2 cellular contexts compared by ENCODE assay signal in genomic region chr1:222522105-222522915, GRCh38.
TF ChIP-seq lines count a peak whose summit lies in the region.

No MANE protein-coding gene starts in this region.

TF ChIP-seq in HEK293, 187 proteins besides CTCF, POLR2A, EP300 and RAD21:
- TF ChIP-seq ZNF670 (tag by site-specific recombination; IDR thresholded peaks at IDR 0.05; ENCODE audit: low read depth) (no peak), SETDB1 (IDR thresholded peaks at IDR 0.05; ENCODE audit: insufficient read length, low read length) (peak; percentile 47), ZNF2 (tag by site-specific recombination; IDR thresholded peaks at IDR 0.05) (no peak), MEIS1 (CRISPR knock-in tag; IDR thresholded peaks at IDR 0.05; ENCODE audit: borderline replicate concordance) (no peak), HOXC10 (CRISPR knock-in tag; IDR thresholded peaks at IDR 0.05) (no peak), ZNF658 (tag by site-specific recombination; IDR thresholded peaks at IDR 0.05) (no peak), ZNF19 (tag by site-specific recombination; IDR thresholded peaks at IDR 0.05; ENCODE audit: low read depth) (no peak), REPIN1 (tag by site-specific recombination; IDR thresholded peaks at IDR 0.05; ENCODE audit: low read depth) (no peak)

TF ChIP-seq in HepG2, 621 proteins besides CTCF, POLR2A, EP300 and RAD21 (continues in another document):
- TF ChIP-seq ZNF720 (CRISPR knock-in tag; IDR thresholded peaks at IDR 0.05) (no peak), TCF7 (IDR thresholded peaks at IDR 0.05; ENCODE audit: low read depth) (peak; percentile 31; the same call in 1 of the 2 replicates), ZHX2 (IDR thresholded peaks at IDR 0.05; ENCODE audit: low read depth) (no peak), ZHX2 (CRISPR knock-in tag; IDR thresholded peaks at IDR 0.05; ENCODE audit: borderline replicate concordance) (no peak), MED13 (CRISPR knock-in tag; IDR thresholded peaks at IDR 0.05) (no peak), ZNF850 (CRISPR knock-in tag; conservative IDR thresholded peaks at IDR 0.05) (no peak), ZNF343 (CRISPR knock-in tag; IDR thresholded peaks at IDR 0.05) (no peak), U2AF2 (IDR thresholded peaks at IDR 0.05; ENCODE audit: low read depth, low read length) (no peak), FOXA3 (CRISPR knock-in tag; IDR thresholded peaks at IDR 0.05) (peak; percentile 62), ZXDC (CRISPR knock-in tag; IDR thresholded peaks at IDR 0.05) (no peak), ZNF512B (CRISPR knock-in tag; IDR thresholded peaks at IDR 0.05; ENCODE audit: borderline replicate concordance) (no peak), ZNF749 (CRISPR knock-in tag; IDR thresholded peaks at IDR 0.05; ENCODE audit: borderline replicate concordance) (no peak), REPIN1 (CRISPR knock-in tag; IDR thresholded peaks at IDR 0.05; ENCODE audit: borderline replicate concordance, low read depth) (no peak), ZSCAN31 (CRISPR knock-in tag; IDR thresholded peaks at IDR 0.05; ENCODE audit: low read depth) (no peak), ZNF878 (CRISPR knock-in tag; IDR thresholded peaks at IDR 0.05) (no peak), FOXP4 (CRISPR knock-in tag; IDR thresholded peaks at IDR 0.05) (no peak), POGZ (CRISPR knock-in tag; IDR thresholded peaks at IDR 0.05) (no peak), POLR2AphosphoS5 (IDR thresholded peaks at IDR 0.05; ENCODE audit: low read depth, low read length) (no peak), HMG20A (CRISPR knock-in tag; IDR thresholded peaks at IDR 0.05; ENCODE audit: borderline replicate concordance) (0 out of 2 replicates have a peak, but pooled peaks have one; percentile 30), HOXD1 (CRISPR knock-in tag; IDR thresholded peaks at IDR 0.05) (no peak), REL (CRISPR knock-in tag; conservative IDR thresholded peaks at IDR 0.05) (no peak), RFX1 (IDR thresholded peaks at IDR 0.05) (no peak), HDAC2 (CRISPR knock-in tag; IDR thresholded peaks at IDR 0.05) (no peak), ZBTB38 (CRISPR knock-in tag; IDR thresholded peaks at IDR 0.05) (no peak)
- TF ChIP-seq, protein P1, sequence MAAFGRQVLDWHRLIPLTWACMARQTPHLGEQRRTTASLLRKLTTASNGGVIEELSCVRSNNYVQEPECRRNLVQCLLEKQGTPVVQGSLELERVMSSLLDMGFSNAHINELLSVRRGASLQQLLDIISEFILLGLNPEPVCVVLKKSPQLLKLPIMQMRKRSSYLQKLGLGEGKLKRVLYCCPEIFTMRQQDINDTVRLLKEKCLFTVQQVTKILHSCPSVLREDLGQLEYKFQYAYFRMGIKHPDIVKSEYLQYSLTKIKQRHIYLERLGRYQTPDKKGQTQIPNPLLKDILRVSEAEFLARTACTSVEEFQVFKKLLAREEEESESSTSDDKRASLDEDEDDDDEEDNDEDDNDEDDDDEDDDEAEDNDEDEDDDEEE (CRISPR knock-in tag; IDR thresholded peaks at IDR 0.05), result no peak
- TF ChIP-seq, protein P2, sequence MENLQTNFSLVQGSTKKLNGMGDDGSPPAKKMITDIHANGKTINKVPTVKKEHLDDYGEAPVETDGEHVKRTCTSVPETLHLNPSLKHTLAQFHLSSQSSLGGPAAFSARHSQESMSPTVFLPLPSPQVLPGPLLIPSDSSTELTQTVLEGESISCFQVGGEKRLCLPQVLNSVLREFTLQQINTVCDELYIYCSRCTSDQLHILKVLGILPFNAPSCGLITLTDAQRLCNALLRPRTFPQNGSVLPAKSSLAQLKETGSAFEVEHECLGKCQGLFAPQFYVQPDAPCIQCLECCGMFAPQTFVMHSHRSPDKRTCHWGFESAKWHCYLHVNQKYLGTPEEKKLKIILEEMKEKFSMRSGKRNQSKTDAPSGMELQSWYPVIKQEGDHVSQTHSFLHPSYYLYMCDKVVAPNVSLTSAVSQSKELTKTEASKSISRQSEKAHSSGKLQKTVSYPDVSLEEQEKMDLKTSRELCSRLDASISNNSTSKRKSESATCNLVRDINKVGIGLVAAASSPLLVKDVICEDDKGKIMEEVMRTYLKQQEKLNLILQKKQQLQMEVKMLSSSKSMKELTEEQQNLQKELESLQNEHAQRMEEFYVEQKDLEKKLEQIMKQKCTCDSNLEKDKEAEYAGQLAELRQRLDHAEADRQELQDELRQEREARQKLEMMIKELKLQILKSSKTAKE (CRISPR knock-in tag; IDR thresholded peaks at IDR 0.05; ENCODE audit: borderline replicate concordance), result no peak
- TF ChIP-seq, protein P3, sequence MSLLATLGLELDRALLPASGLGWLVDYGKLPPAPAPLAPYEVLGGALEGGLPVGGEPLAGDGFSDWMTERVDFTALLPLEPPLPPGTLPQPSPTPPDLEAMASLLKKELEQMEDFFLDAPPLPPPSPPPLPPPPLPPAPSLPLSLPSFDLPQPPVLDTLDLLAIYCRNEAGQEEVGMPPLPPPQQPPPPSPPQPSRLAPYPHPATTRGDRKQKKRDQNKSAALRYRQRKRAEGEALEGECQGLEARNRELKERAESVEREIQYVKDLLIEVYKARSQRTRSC (CRISPR knock-in tag; IDR thresholded peaks at IDR 0.05; ENCODE audit: low read depth), result no peak
- TF ChIP-seq, protein P4, sequence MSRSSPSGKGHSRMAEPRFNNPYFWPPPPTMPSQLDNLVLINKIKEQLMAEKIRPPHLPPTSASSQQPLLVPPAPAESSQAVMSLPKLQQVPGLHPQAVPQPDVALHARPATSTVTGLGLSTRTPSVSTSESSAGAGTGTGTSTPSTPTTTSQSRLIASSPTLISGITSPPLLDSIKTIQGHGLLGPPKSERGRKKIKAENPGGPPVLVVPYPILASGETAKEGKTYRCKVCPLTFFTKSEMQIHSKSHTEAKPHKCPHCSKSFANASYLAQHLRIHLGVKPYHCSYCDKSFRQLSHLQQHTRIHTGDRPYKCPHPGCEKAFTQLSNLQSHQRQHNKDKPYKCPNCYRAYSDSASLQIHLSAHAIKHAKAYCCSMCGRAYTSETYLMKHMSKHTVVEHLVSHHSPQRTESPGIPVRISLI (CRISPR knock-in tag; IDR thresholded peaks at IDR 0.05; ENCODE audit: borderline replicate concordance), result no peak
- TF ChIP-seq, protein P5, sequence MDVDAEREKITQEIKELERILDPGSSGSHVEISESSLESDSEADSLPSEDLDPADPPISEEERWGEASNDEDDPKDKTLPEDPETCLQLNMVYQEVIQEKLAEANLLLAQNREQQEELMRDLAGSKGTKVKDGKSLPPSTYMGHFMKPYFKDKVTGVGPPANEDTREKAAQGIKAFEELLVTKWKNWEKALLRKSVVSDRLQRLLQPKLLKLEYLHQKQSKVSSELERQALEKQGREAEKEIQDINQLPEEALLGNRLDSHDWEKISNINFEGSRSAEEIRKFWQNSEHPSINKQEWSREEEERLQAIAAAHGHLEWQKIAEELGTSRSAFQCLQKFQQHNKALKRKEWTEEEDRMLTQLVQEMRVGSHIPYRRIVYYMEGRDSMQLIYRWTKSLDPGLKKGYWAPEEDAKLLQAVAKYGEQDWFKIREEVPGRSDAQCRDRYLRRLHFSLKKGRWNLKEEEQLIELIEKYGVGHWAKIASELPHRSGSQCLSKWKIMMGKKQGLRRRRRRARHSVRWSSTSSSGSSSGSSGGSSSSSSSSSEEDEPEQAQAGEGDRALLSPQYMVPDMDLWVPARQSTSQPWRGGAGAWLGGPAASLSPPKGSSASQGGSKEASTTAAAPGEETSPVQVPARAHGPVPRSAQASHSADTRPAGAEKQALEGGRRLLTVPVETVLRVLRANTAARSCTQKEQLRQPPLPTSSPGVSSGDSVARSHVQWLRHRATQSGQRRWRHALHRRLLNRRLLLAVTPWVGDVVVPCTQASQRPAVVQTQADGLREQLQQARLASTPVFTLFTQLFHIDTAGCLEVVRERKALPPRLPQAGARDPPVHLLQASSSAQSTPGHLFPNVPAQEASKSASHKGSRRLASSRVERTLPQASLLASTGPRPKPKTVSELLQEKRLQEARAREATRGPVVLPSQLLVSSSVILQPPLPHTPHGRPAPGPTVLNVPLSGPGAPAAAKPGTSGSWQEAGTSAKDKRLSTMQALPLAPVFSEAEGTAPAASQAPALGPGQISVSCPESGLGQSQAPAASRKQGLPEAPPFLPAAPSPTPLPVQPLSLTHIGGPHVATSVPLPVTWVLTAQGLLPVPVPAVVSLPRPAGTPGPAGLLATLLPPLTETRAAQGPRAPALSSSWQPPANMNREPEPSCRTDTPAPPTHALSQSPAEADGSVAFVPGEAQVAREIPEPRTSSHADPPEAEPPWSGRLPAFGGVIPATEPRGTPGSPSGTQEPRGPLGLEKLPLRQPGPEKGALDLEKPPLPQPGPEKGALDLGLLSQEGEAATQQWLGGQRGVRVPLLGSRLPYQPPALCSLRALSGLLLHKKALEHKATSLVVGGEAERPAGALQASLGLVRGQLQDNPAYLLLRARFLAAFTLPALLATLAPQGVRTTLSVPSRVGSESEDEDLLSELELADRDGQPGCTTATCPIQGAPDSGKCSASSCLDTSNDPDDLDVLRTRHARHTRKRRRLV (CRISPR knock-in tag; IDR thresholded peaks at IDR 0.05), result no peak
